Comparison of ENCODE assay signal across 8 cellular contexts in genomic region chr6:30618270-30618787, GRCh38. TPM values are rescaled to one million over a fixed set of nuclear protein-coding genes. Genes with fewer than 3 reads are reported as not detected.
A peak's percentile ranks its signal among the peaks of the same experiment; 100 is the strongest.
DNase-seq lines count a peak whose midpoint lies in the region; ATAC-seq, FAIRE-seq and TF ChIP-seq lines count a peak whose summit lies in the region.

No MANE protein-coding gene starts in this region.

- H3K4me1 Mint-ChIP-seq in T-cell, result peaks cover 30 to 39% (median 32%) of the 10 kb centered on the region in 3 donors

- H3K4me3 Mint-ChIP-seq in T-cell, result peak overlapping the region; percentile 93 to 100 (median 98)

- DNase-seq in DMS53 (lab: John Stamatoyannopoulos, UW) (peak; percentile 61), DMS53 treated with DMSO at 0.1 percent for 48 hours (lab: John Stamatoyannopoulos, UW; ENCODE audit: unreplicated experiment) (no peak), T-cell (no peak), foreskin fibroblast (no peak), GM10266 (ENCODE audit: extremely low spot score) (no peak), NOMO-1 (lab: John Stamatoyannopoulos, UW; ENCODE audit: unreplicated experiment in 2 of 2) (no peak), HTR-8/SVneo (ENCODE audit: insufficient read length, low spot score) (no peak)

- CTCF ChIA-PET in T-cell (lab: Charles Lee), result interaction anchor here (0.9 to 1.7 kb wide), 6 partner anchors 8 to 104 kb away, joined by 3 to 5 read pairs (median 4); partner anchors contain the start of genes ABCF1 (in 1 of the 2), ATAT1 (in 1 of the 2) and DHX16 (in 1 of the 2)

- peaks cover 45% of the 10 kb centered on the region for H3K36me3 Mint-ChIP-seq in T-cell

- H3K4me2 ChIP-seq in skeletal muscle satellite cell (ENCODE audit: low read length), result peak overlapping the region; percentile 82

- TF ChIP-seq CTCF in foreskin fibroblast (IDR thresholded peaks at IDR 0.05; ENCODE audit: low read depth, low read length), result no peak
- no peak for TF ChIP-seq CTCF in GM10266 (IDR thresholded peaks at IDR 0.05; ENCODE audit: control insufficient read depth, insufficient read depth, low read depth, missing control alignments)

- H3K4me1 ChIP-seq in skeletal muscle satellite cell (ENCODE audit: control insufficient read depth, insufficient read depth, low read length), result peaks cover 24% of the 10 kb centered on the region

- H3K27me3 ChIP-seq in skeletal muscle satellite cell (ENCODE audit: control insufficient read depth, insufficient read depth, low read length), result no peaks in the 10 kb centered on the region

- no peak for ATAC-seq in T-cell (replicated peaks in 1 of 4)

- peak overlapping the region; percentile 99 for H3K9ac ChIP-seq in skeletal muscle satellite cell (ENCODE audit: low read depth, low read length)

- FAIRE-seq in HTR-8/SVneo (lab: Jason Lieb, UNC), result no peak

- no peaks in the 10 kb centered on the region for H3K9me3 Mint-ChIP-seq in T-cell

- H3K27me3 Mint-ChIP-seq in T-cell, result peaks cover 0 to 2% of the 10 kb centered on the region in 2 donors

- no peaks in the 10 kb centered on the region for H3K9me3 ChIP-seq in skeletal muscle satellite cell (replicated peaks; ENCODE audit: low read length)

- H3K27ac Mint-ChIP-seq in T-cell, result peak overlapping the region; percentile 100

- POLR2A ChIA-PET in T-cell (lab: Charles Lee), result interaction anchor here (0.6 to 0.8 kb wide), 5 partner anchors 31 to 103 kb away, joined by 3 to 11 read pairs (median 3); partner anchors contain the start of gene MDC1 (in 1 of the 2)

- H3K4me3 ChIP-seq in foreskin fibroblast (ENCODE audit: low read depth in 1 of 2, low read length in 2 of 2) (peak overlapping the region; percentile 62 to 94), skeletal muscle satellite cell (ENCODE audit: low read length) (peak overlapping the region; percentile 80)

- peaks cover 37% of the 10 kb centered on the region for H3K36me3 ChIP-seq in skeletal muscle satellite cell (ENCODE audit: insufficient read depth, low read length)

RNA-seq across cellular contexts. Expression of gene MRPS18B, which starts 0.7 kb away (rescaled TPM):
- total RNA-seq in T-cell, result 10 to 100 TPM; 20.7 to 55.5 (median 50.2) TPM
- 83.7 and 109 TPM in 2 replicates for total RNA-seq in skeletal muscle satellite cell (2012; rRNA removed)

RNA-seq across cellular contexts. Expression of gene PPP1R10, which starts 1.3 kb away (rescaled TPM):
- total RNA-seq in T-cell, result 100 to 1,000 TPM; 104 to 170 (median 163) TPM
- 32.3 and 33.0 TPM in 2 replicates for total RNA-seq in skeletal muscle satellite cell (2012; rRNA removed)

RNA-seq across cellular contexts. Expression of gene ATAT1, which starts 8.3 kb away (rescaled TPM):
- 10 to 100 TPM in 4 of 5 donors, 1 to 10 TPM in 1; 6.9 to 11.8 (median 10.4) TPM for total RNA-seq in T-cell
- total RNA-seq in skeletal muscle satellite cell (2012; rRNA removed), result 3.3 and 3.7 TPM in 2 replicates

RNA-seq across cellular contexts. Expression of gene C6orf136, which starts 28.6 kb away (rescaled TPM):
- total RNA-seq in T-cell, result 10 to 100 TPM; 24.5 to 39.8 (median 31.4) TPM
- total RNA-seq in skeletal muscle satellite cell (2012; rRNA removed), result 2.8 and 3.9 TPM in 2 replicates

RNA-seq across cellular contexts. Expression of gene ABCF1, which starts 47.1 kb away (rescaled TPM):
- 10 to 100 TPM; 61.1 to 89.9 (median 73.8) TPM for total RNA-seq in T-cell
- 34.5 and 34.7 TPM in 2 replicates for total RNA-seq in skeletal muscle satellite cell (2012; rRNA removed)
